25 cellular contexts compared by ENCODE assay signal in the genomic region with DNA sequence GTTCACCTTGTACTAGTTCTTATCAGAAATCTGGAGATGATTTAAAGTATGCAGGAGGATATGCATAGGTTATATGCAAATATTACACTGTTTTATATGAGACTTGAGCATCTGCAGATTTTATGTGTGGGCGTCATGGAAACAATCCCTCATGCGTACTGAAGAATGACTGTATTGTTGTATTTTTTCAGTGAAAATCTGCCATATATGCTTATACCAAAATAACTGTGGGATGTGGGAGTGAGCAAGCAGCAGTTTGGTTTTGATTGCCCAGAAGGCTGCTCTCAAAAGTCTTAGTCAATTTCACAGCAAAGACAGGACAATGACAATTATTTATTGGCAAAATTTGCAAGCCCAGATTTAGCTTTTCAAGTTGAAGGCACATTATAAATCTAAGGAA.
A peak's percentile ranks its signal among the peaks of the same experiment; 100 is the strongest.
DNase-seq lines count a peak whose midpoint lies in the region; TF ChIP-seq lines count a peak whose summit lies in the region.
"Had no signal": no experiment of that assay in that cellular context is flagged by ENCODE, and none has a peak within 500 bp of the region (broad histone marks: within the 10 kb centered on the region; RNA-seq: fewer than 3 reads in every experiment).

No MANE protein-coding gene starts in this region.

- H3K4me1 Mint-ChIP-seq in Calu3 (ENCODE audit: low read depth, unreplicated experiment) = no peaks in the 10 kb centered on the region
- H3K4me1 Mint-ChIP-seq: B cell; CD14-positive monocyte; CD4-positive, alpha-beta memory T cell; CD4-positive, CD25-positive, alpha-beta regulatory T cell; CD8-positive, alpha-beta memory T cell had no signal

- CTCF ChIA-PET in Calu3 (lab: Charles Lee) = no interaction called here

- no peaks in the 10 kb centered on the region for H3K27me3 Mint-ChIP-seq in Calu3 (ENCODE audit: unreplicated experiment)
- H3K27me3 Mint-ChIP-seq: B cell; CD4-positive, alpha-beta memory T cell; CD4-positive, CD25-positive, alpha-beta regulatory T cell; CD8-positive, alpha-beta memory T cell had no signal

- peak; percentile 8 for DNase-seq in COLO829 (ENCODE audit: low spot score)
- DNase-seq in fibroblast of pulmonary artery (ENCODE audit: low read depth) = peak; percentile 1
- peak; percentile 12 for DNase-seq in inferior parietal cortex (ENCODE audit: extremely low spot score)
- DNase-seq in Calu3 = no peak
- no peak for DNase-seq in BE2C
- DNase-seq in NCI-H2081 (lab: John Stamatoyannopoulos, UW) = no peak
- no peak for DNase-seq in NCI-H446 treated with DMSO at 0.1 percent for 48 hours (lab: John Stamatoyannopoulos, UW)
- DNase-seq: 8988T; ACHN; C1 segment of cervical spinal cord; Caco-2; CD4-positive, alpha-beta memory T cell; CD4-positive, CD25-positive, alpha-beta regulatory T cell; CD8-positive, alpha-beta memory T cell; DMS 273 treated with DMSO at 0.1 percent for 48 hours; DMS153; DMS53; DMS79; DND-41; EL; GDM1 had no signal

- H3K36me3 ChIP-seq in BE2C = no peaks in the 10 kb centered on the region
- H3K36me3 ChIP-seq: BLaER1 had no signal

- H3K27ac Mint-ChIP-seq in Calu3 (ENCODE audit: unreplicated experiment) = no peak overlapping the region
- H3K27ac Mint-ChIP-seq: B cell; CD14-positive monocyte; CD4-positive, alpha-beta memory T cell; CD4-positive, CD25-positive, alpha-beta regulatory T cell; CD8-positive, alpha-beta memory T cell had no signal

- no peaks in the 10 kb centered on the region for H3K36me3 Mint-ChIP-seq in Calu3 (ENCODE audit: insufficient read depth, unreplicated experiment)
- H3K36me3 Mint-ChIP-seq: CD14-positive monocyte; CD4-positive, alpha-beta memory T cell; CD4-positive, CD25-positive, alpha-beta regulatory T cell; CD8-positive, alpha-beta memory T cell had no signal

- no peak for TF ChIP-seq CTCF in fibroblast of pulmonary artery (IDR thresholded peaks at IDR 0.05; ENCODE audit: low read length, missing control alignments)
- TF ChIP-seq CTCF in Calu3 (IDR thresholded peaks at IDR 0.05; ENCODE audit: unreplicated experiment) = no peak
- no peak for TF ChIP-seq CTCF in BE2C (IDR thresholded peaks at IDR 0.05; ENCODE audit: low read depth, low read length)

- intact Hi-C loops in Calu3 (cut with micrococcal nuclease; ENCODE audit: unreplicated experiment) = no loop called here

- no peak overlapping the region for H3K4me3 ChIP-seq in fibroblast of pulmonary artery (replicated peaks; ENCODE audit: low read depth, low read length)
- H3K4me3 ChIP-seq in BE2C (ENCODE audit: low read depth, low read length) = no peak overlapping the region
- H3K4me3 ChIP-seq: BLaER1, GM12878 had no signal

- no peaks in the 10 kb centered on the region for H3K9me3 ChIP-seq in BE2C
- H3K9me3 ChIP-seq: BLaER1, Caco-2 had no signal

- no peaks in the 10 kb centered on the region for H3K4me1 ChIP-seq in BE2C
- H3K4me1 ChIP-seq: BLaER1, Caco-2 had no signal

- peaks cover 3% of the 10 kb centered on the region for H3K9me3 Mint-ChIP-seq in Calu3 (ENCODE audit: low read depth, unreplicated experiment)

- H3K4me3 Mint-ChIP-seq in Calu3 (ENCODE audit: low read depth, unreplicated experiment) = no peak overlapping the region
- H3K4me3 Mint-ChIP-seq: B cell; CD14-positive monocyte; CD4-positive, alpha-beta memory T cell; CD4-positive, CD25-positive, alpha-beta regulatory T cell; CD8-positive, alpha-beta memory T cell had no signal

- H3K27me3 ChIP-seq in BE2C = no peaks in the 10 kb centered on the region
- H3K27me3 ChIP-seq: BLaER1 had no signal

- BruUV-seq in Calu3 (replicated peaks; lab: Mats Ljungman, UMichigan) = no TSS peak

Comparison
In these comparisons a context has a peak if more than half of its experiments do, and no peak if none do; other contexts are left out.
1. DNase-seq: peak in COLO829 (single experiment), fibroblast of pulmonary artery (single experiment) and inferior parietal cortex (single experiment); none in Calu3 (single experiment), BE2C (single experiment), NCI-H2081 (0 of 2) and NCI-H446 treated with DMSO at 0.1 percent for 48 hours (single experiment).